8 cellular contexts compared by ENCODE assay signal in the genomic region with DNA sequence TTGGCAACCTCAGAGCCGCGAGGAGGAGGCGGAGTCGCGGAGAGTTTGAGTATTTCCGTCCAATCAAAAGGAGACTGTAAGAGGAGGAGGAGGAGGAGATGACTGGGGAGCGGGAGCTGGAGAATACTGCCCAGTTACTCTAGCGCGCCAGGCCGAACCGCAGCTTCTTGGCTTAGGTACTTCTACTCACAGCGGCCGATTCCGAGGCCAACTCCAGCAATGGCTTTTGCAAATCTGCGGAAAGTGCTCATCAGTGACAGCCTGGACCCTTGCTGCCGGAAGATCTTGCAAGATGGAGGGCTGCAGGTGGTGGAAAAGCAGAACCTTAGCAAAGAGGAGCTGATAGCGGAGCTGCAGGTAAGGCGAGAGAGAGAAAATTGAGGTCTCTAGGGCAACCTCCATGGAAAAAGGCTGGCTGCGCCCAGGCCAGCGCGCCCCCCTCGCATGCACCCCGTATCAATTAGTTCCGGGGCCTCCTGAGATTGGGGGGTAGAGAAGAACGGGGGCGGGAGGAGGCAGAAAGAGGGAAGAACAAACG. TPM values are rescaled to one million over a fixed set of nuclear protein-coding genes. Genes with fewer than 3 reads are reported as not detected.
DNase-seq lines count a peak whose midpoint lies in the region; ATAC-seq lines count a peak whose summit lies in the region.

Gene PHGDH (plus strand): TSS at position 131 of the 538 bp plus-strand sequence. CDS start 89 bp downstream, at position 220.

- DNase-seq in activated CD4-positive, alpha-beta T cell treated with anti-CD3 and anti-CD28 coated beads for 36 hours = peak; percentile 85
- no peak for DNase-seq in activated CD4-positive, alpha-beta T cell treated with anti-CD3 and anti-CD28 coated beads, Interleukin-2, amount 50 U/mL, for 1 hour
- peak; percentile 78 for DNase-seq in NCI-H2227 treated with DMSO at 0.1 percent for 48 hours (lab: John Stamatoyannopoulos, UW)
- DNase-seq in activated CD4-positive, alpha-beta memory T cell treated with anti-CD3 and anti-CD28 coated beads for 36 hours = peak; percentile 78
- peak; percentile 46 to 57 for DNase-seq in stimulated activated CD8-positive, alpha-beta memory T cell treated with anti-CD3 and anti-CD28 coated beads, Interleukin-2, amount 100 ng/mL, for 48 hours (ENCODE audit: low read depth in 2 of 2)

- peaks cover 30% of the 10 kb centered on the region for H3K4me1 Mint-ChIP-seq in activated CD4-positive, alpha-beta T cell treated with anti-CD3 and anti-CD28 coated beads for 36 hours
- H3K4me1 Mint-ChIP-seq in activated CD4-positive, alpha-beta memory T cell treated with anti-CD3 and anti-CD28 coated beads for 36 hours (ENCODE audit: low read depth) = peaks cover 17% of the 10 kb centered on the region

- WGBS in mesodermal cell (ENCODE audit: insufficient coverage in 2 of 2), 2 experiments = 1% methylated on average over 18 to 27 of the region's 27 CpGs

- peak within 1 kb of the TSS; percentile 95 for H3K27ac ChIP-seq in mesodermal cell (ENCODE audit: low read depth, low read length, severe bottlenecking)

- peak within 1 kb of the TSS; percentile 92 for H3K4me3 ChIP-seq in mesodermal cell (ENCODE audit: extremely low read depth, insufficient read depth, low read length, poor library complexity, severe bottlenecking)

- H3K9me3 Mint-ChIP-seq in activated CD4-positive, alpha-beta T cell treated with anti-CD3 and anti-CD28 coated beads for 36 hours (ENCODE audit: low read depth) = no peaks in the 10 kb centered on the region
- no peaks in the 10 kb centered on the region for H3K9me3 Mint-ChIP-seq in activated CD4-positive, alpha-beta memory T cell treated with anti-CD3 and anti-CD28 coated beads for 36 hours

- peak within 1 kb of the TSS; percentile 96 for H3K27ac Mint-ChIP-seq in activated CD4-positive, alpha-beta T cell treated with anti-CD3 and anti-CD28 coated beads for 36 hours
- peak within 1 kb of the TSS; percentile 72 for H3K27ac Mint-ChIP-seq in activated CD4-positive, alpha-beta memory T cell treated with anti-CD3 and anti-CD28 coated beads for 36 hours

- H3K36me3 Mint-ChIP-seq in activated CD4-positive, alpha-beta T cell treated with anti-CD3 and anti-CD28 coated beads for 36 hours (ENCODE audit: low read depth) = peaks cover 35% of the 10 kb centered on the region
- H3K36me3 Mint-ChIP-seq in activated CD4-positive, alpha-beta memory T cell treated with anti-CD3 and anti-CD28 coated beads for 36 hours = peaks cover 12% of the 10 kb centered on the region

- no peaks in the 10 kb centered on the region for H3K36me3 ChIP-seq in mesodermal cell (ENCODE audit: control insufficient read depth, insufficient read depth, low read length)

- POLR2A ChIA-PET in activated CD4-positive, alpha-beta T cell treated with anti-CD3 and anti-CD28 coated beads for 36 hours (lab: Charles Lee) = interaction anchor here (1.0 kb wide), 1 partner anchor 34 kb away, joined by 3 read pairs; no protein-coding TSS in a partner anchor
- POLR2A ChIA-PET in activated CD4-positive, alpha-beta memory T cell treated with anti-CD3 and anti-CD28 coated beads for 36 hours (lab: Charles Lee) = interaction anchor here (1.0 kb wide), 1 partner anchor 572 kb away, joined by 3 read pairs; the partner anchor contains the start of gene WARS2

- CTCF ChIA-PET in activated CD4-positive, alpha-beta T cell treated with anti-CD3 and anti-CD28 coated beads for 36 hours (lab: Charles Lee) = interaction anchor here (0.8 to 1.2 kb wide), 5 partner anchors 27 to 97 kb away, joined by 3 to 5 read pairs (median 3); no protein-coding TSS in a partner anchor
- CTCF ChIA-PET in activated CD4-positive, alpha-beta memory T cell treated with anti-CD3 and anti-CD28 coated beads for 36 hours (lab: Charles Lee) = interaction anchor here (1.0 to 1.2 kb wide), 2 partner anchors 32 to 100 kb away, joined by 4 to 5 read pairs; no protein-coding TSS in a partner anchor

- ATAC-seq in activated CD4-positive, alpha-beta T cell treated with anti-CD3 and anti-CD28 coated beads for 36 hours = peak; percentile 91
- ATAC-seq in HG03045 (IDR thresholded peaks at IDR 0.05; ENCODE audit: unreplicated experiment) = peak; percentile 76

- intact Hi-C loops in activated CD4-positive, alpha-beta T cell treated with anti-CD3 and anti-CD28 coated beads for 36 hours (cut with DNase I, micrococcal nuclease) = loop anchor here (5.0 kb wide), 3 partner anchors 65 to 1785 kb away; partner anchors contain the start of genes GDAP2 (in 1 of the 2), WARS2 (in 1 of the 2), WDR3 (in 1 of the 2) and ZNF697 (in 1 of the 2)
- intact Hi-C loops in activated CD4-positive, alpha-beta memory T cell treated with anti-CD3 and anti-CD28 coated beads for 36 hours (cut with micrococcal nuclease) = loop anchor here (5.0 kb wide), 1 partner anchor 50 kb away; no protein-coding TSS in a partner anchor

- H3K4me1 ChIP-seq in mesodermal cell (ENCODE audit: control insufficient read depth, insufficient read depth, low read length, poor library complexity, severe bottlenecking) = peaks cover 20% of the 10 kb centered on the region

- no peaks in the 10 kb centered on the region for H3K9me3 ChIP-seq in mesodermal cell (ENCODE audit: control insufficient read depth, low read length)

- in situ Hi-C loops in endometrial microvascular endothelial cells (cut with HindIII; ENCODE audit: inconsistent ontology term, low pct_unique_long_range_greater_than_20kb, low sequenced_read_pairs) = no loop called here

- peak within 1 kb of the TSS; percentile 95 for H3K4me3 Mint-ChIP-seq in activated CD4-positive, alpha-beta T cell treated with anti-CD3 and anti-CD28 coated beads for 36 hours
- peak within 1 kb of the TSS; percentile 86 for H3K4me3 Mint-ChIP-seq in activated CD4-positive, alpha-beta memory T cell treated with anti-CD3 and anti-CD28 coated beads for 36 hours

- peaks cover 9% of the 10 kb centered on the region for H3K27me3 Mint-ChIP-seq in activated CD4-positive, alpha-beta T cell treated with anti-CD3 and anti-CD28 coated beads for 36 hours
- peaks cover 22% of the 10 kb centered on the region for H3K27me3 Mint-ChIP-seq in activated CD4-positive, alpha-beta memory T cell treated with anti-CD3 and anti-CD28 coated beads for 36 hours

RNA-seq across cellular contexts. Expression of gene PHGDH, which starts in this region (rescaled TPM):
- total RNA-seq in activated CD4-positive, alpha-beta T cell treated with anti-CD3 and anti-CD28 coated beads for 36 hours = 100 to 1,000 TPM; 198 to 259 TPM
- 100 to 1,000 TPM; 138 to 143 TPM for total RNA-seq in activated CD4-positive, alpha-beta memory T cell treated with anti-CD3 and anti-CD28 coated beads for 36 hours
- total RNA-seq in endometrial microvascular endothelial cells (ENCODE audit: inconsistent ontology term) = 15.4 TPM
- 305 TPM for polyA plus RNA-seq in mesodermal cell (2013, experiment 1 of 2)
- polyA plus RNA-seq in mesodermal cell (2013, experiment 2 of 2) = 308 TPM
